In the genomic region with DNA sequence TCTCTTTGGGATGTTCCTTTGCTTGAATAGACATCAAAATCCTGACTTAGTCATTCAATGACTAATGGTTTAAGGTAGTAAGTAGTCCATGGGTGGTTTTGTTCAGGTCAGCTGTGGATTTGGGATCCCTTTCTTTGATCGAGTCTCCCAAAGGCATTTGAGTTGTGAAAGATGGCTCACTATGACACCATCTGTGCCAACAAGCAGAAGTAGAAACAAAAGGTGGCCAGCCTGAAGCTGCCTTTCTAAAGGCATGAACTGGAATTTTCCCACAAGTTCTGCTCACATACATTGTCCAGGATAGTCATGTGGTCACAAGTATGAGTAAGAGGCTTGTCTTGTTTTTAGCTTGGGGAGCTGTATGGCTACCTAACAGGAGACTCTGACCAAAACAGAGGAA, we compare ENCODE assay signal across 7 cellular contexts.
"Had no signal": no experiment of that assay in that cellular context is flagged by ENCODE, and none has a peak within 500 bp of the region (broad histone marks: within the 10 kb centered on the region; RNA-seq: fewer than 3 reads in every experiment).

No MANE protein-coding gene starts in this region.

- DNase-seq: H9, HCEC 1CT had no signal

- H3K4me1 Mint-ChIP-seq: GM23338, H9, IgD-negative memory B cell had no signal

- H3K9me3 Mint-ChIP-seq: GM23338, IgD-negative memory B cell had no signal

- H3K4me3 Mint-ChIP-seq: GM23338, H9, IgD-negative memory B cell had no signal

- H3K27ac Mint-ChIP-seq: GM23338, H9, IgD-negative memory B cell had no signal

- H3K4me3 ChIP-seq: GM23338 had no signal

- H3K4me2 ChIP-seq: GM23338 had no signal

- FAIRE-seq: H1, H54, HepG2 had no signal

- H2AFZ ChIP-seq: GM23338 had no signal

- ATAC-seq: GM23338, HepG2 had no signal
